Comparison of ENCODE assay signal across 22 cellular contexts in the genomic region with DNA sequence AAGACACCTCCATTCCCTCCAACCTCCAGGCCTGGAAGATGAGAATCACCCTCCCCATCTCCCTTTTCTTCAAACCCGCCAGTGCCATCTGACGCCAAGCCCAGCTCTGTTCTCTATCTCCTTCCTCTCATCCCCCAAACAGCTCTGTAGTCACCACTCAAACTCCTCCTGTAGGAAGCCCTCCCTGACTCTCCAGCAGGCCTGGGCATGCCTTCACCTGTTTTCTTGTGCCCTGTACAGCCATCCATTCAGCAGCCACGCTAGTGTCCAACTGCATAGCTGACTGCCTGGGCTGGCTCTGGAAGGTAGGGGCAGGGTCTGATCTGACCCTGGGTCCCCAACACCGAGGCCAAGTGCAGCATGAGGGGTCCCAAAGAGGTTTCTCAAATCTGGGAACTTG. TPM values are rescaled to one million over a fixed set of nuclear protein-coding genes. Genes with fewer than 3 reads are reported as not detected.
DNase-seq lines count a peak whose midpoint lies in the region; ATAC-seq, FAIRE-seq and TF ChIP-seq lines count a peak whose summit lies in the region.
"Had no signal": no experiment of that assay in that cellular context is flagged by ENCODE, and none has a peak within 500 bp of the region (broad histone marks: within the 10 kb centered on the region; RNA-seq: fewer than 3 reads in every experiment).

No MANE protein-coding gene starts in this region.

- H3K4me3 ChIP-seq in A549 (no peak overlapping the region), RWPE2 (ENCODE audit: severe bottlenecking) (no peak overlapping the region), keratinocyte (ENCODE audit: control insufficient read depth in 2 of 3, extremely low read depth in 1 of 3, insufficient read depth in 2 of 3, low read depth in 1 of 3, low read length in 3 of 3) (no peak overlapping the region), dorsolateral prefrontal cortex (no peak overlapping the region)
- H3K4me3 ChIP-seq: body of pancreas, GM23248, lung, upper lobe of left lung had no signal

- H3K27ac ChIP-seq in A549: peak overlapping the region; percentile 65 to 82; a peak in 5 of 6 replicates
- peak overlapping the region; percentile 59 for H3K27ac ChIP-seq in RWPE2 (ENCODE audit: poor library complexity, severe bottlenecking)
- no peak overlapping the region for H3K27ac ChIP-seq in keratinocyte (ENCODE audit: control insufficient read depth, insufficient read depth, low read length)
- peak overlapping the region in 1 of 59 donors; percentile 19 for H3K27ac ChIP-seq in dorsolateral prefrontal cortex
- H3K27ac ChIP-seq: body of pancreas had no signal

- no peaks in the 10 kb centered on the region for H3K9me3 ChIP-seq in A549
- no peaks in the 10 kb centered on the region for H3K9me3 ChIP-seq in RWPE2 (ENCODE audit: severe bottlenecking)
- H3K9me3 ChIP-seq in keratinocyte (ENCODE audit: control insufficient read depth, low read depth, low read length): no peaks in the 10 kb centered on the region
- H3K9me3 ChIP-seq: BE2C, body of pancreas, upper lobe of left lung had no signal

- H3K36me3 Mint-ChIP-seq in naive thymus-derived CD8-positive, alpha-beta T cell: no peaks in the 10 kb centered on the region

- H3K4me2 ChIP-seq in A549: peak overlapping the region; percentile 54
- peak overlapping the region; percentile 33 for H3K4me2 ChIP-seq in keratinocyte (ENCODE audit: control insufficient read depth, extremely low read depth, insufficient read depth, low read depth, low read length)

- H2AFZ ChIP-seq in keratinocyte (ENCODE audit: control insufficient read depth, low read length): no peak overlapping the region

- POLR2A ChIA-PET in A549 (lab: Yijun Ruan, JAX): no interaction called here
- POLR2A ChIA-PET in GM10248 (lab: Yijun Ruan, JAX): no interaction called here
- POLR2A ChIA-PET in naive thymus-derived CD8-positive, alpha-beta T cell (lab: Charles Lee): no interaction called here

- H3K36me3 ChIP-seq in RWPE2 (ENCODE audit: low read depth) (no peaks in the 10 kb centered on the region), keratinocyte (ENCODE audit: control insufficient read depth in 2 of 2, extremely low read depth in 1 of 2, insufficient read depth in 2 of 2, low read length in 2 of 2) (no peaks in the 10 kb centered on the region)
- H3K36me3 ChIP-seq: BE2C, upper lobe of left lung had no signal

- H3K27ac Mint-ChIP-seq in naive thymus-derived CD8-positive, alpha-beta T cell: peak overlapping the region in 4 of 10 donors; percentile 25 to 68 (median 46)
- H3K27ac Mint-ChIP-seq: activated T-cell treated with anti-CD3 and anti-CD28 coated beads, Interleukin-2, amount 50 U/mL, for 72 hours had no signal

- intact Hi-C loops in dorsolateral prefrontal cortex (cut with DNase I): no loop called here

- no peaks in the 10 kb centered on the region for H3K27me3 ChIP-seq in RWPE2 (ENCODE audit: insufficient read depth, poor library complexity, severe bottlenecking)
- no peaks in the 10 kb centered on the region for H3K27me3 ChIP-seq in keratinocyte (ENCODE audit: control insufficient read depth, extremely low read depth, insufficient read depth, low read length)
- H3K27me3 ChIP-seq in dorsolateral prefrontal cortex: no peaks in the 10 kb centered on the region
- H3K27me3 ChIP-seq: BE2C, body of pancreas, upper lobe of left lung had no signal

- DNase-seq in A549 (ENCODE audit: low read depth in 1 of 2, low spot score in 1 of 2): no peak
- no peak for DNase-seq in GM12892 (ENCODE audit: insufficient read length)
- DNase-seq in RWPE2 (ENCODE audit: low spot score): no peak
- DNase-seq in keratinocyte (ENCODE audit: low read depth, low spot score): no peak
- DNase-seq in GM10248 (ENCODE audit: extremely low spot score): no peak
- DNase-seq in dorsolateral prefrontal cortex: no peak
- no peak for DNase-seq in naive thymus-derived CD8-positive, alpha-beta T cell
- DNase-seq: activated CD4-positive, alpha-beta T cell treated with anti-CD3 and anti-CD28 coated beads, Interleukin-2, amount 50 U/mL, for 4 hours; activated naive CD4-positive, alpha-beta T cell treated with Interleukin-2 at 50 U/mL for 16 hours; activated T-cell treated with anti-CD3 and anti-CD28 coated beads, Interleukin-2, amount 50 U/mL, for 72 hours; BE2C; body of pancreas; GM23248; head of caudate nucleus; kidney glomerular epithelial cell; NCI-H1105 treated with DMSO at 0.1 percent for 48 hours; NCI-H1930; NCI-H69; T-helper 1 cell had no signal

- no peak overlapping the region for H3K9ac ChIP-seq in keratinocyte (ENCODE audit: control insufficient read depth, extremely low read depth, insufficient read depth, low read length)

- no peak for TF ChIP-seq RAD21 in A549 (conservative IDR thresholded peaks at IDR 0.05 in 1 of 2, IDR thresholded peaks at IDR 0.05 in 1 of 2)

- ATAC-seq in A549 (no peak), RWPE2 (ENCODE audit: low read depth) (peak; percentile 59), HG02938 (IDR thresholded peaks at IDR 0.05; ENCODE audit: unreplicated experiment) (no peak)
- ATAC-seq in naive thymus-derived CD8-positive, alpha-beta T cell: no peak
- ATAC-seq: activated T-cell treated with anti-CD3 and anti-CD28 coated beads, Interleukin-2, amount 50 U/mL, for 72 hours; body of pancreas had no signal

- peaks cover 48% of the 10 kb centered on the region for H3K4me1 ChIP-seq in A549
- peaks cover 24% of the 10 kb centered on the region for H3K4me1 ChIP-seq in RWPE2 (ENCODE audit: insufficient read depth, poor library complexity, severe bottlenecking)
- H3K4me1 ChIP-seq in keratinocyte (ENCODE audit: control insufficient read depth, extremely low read depth, insufficient read depth, low read length): peaks cover 28% of the 10 kb centered on the region

- no peak for TF ChIP-seq POLR2A in A549 (IDR thresholded peaks at IDR 0.05; ENCODE audit: low read length)
- TF ChIP-seq POLR2A in GM12892 (IDR thresholded peaks at IDR 0.05; ENCODE audit: low read depth, low read length): no peak

- H3K79me2 ChIP-seq in keratinocyte (ENCODE audit: control insufficient read depth, insufficient read depth, low read length): no peaks in the 10 kb centered on the region

- no peak overlapping the region for H3K4me3 Mint-ChIP-seq in naive thymus-derived CD8-positive, alpha-beta T cell
- H3K4me3 Mint-ChIP-seq: activated T-cell treated with anti-CD3 and anti-CD28 coated beads, Interleukin-2, amount 50 U/mL, for 72 hours had no signal

- WGBS in A549 (ENCODE audit: missing lambda C conversion rate): 84% methylated on average over 4 of the region's 4 CpGs

- dilution Hi-C loops in keratinocyte (cut with MboI; ENCODE audit: extremely low pct_ligation_motif_present, low sequenced_read_pairs): no loop called here

- H3K9me3 Mint-ChIP-seq in naive thymus-derived CD8-positive, alpha-beta T cell: no peaks in the 10 kb centered on the region
- H3K9me3 Mint-ChIP-seq: activated T-cell treated with anti-CD3 and anti-CD28 coated beads, Interleukin-2, amount 50 U/mL, for 72 hours had no signal

- TF ChIP-seq CTCF in A549 (IDR thresholded peaks at IDR 0.05): no peak
- no peak for TF ChIP-seq CTCF in RWPE2 (IDR thresholded peaks at IDR 0.05; ENCODE audit: poor library complexity, severe bottlenecking)
- TF ChIP-seq CTCF in keratinocyte (optimal IDR thresholded peaks at IDR 0.05 in 1 of 3, IDR thresholded peaks at IDR 0.05 in 1 of 3, conservative IDR thresholded peaks at IDR 0.05 in 1 of 3; ENCODE audit: extremely low read depth in 1 of 3, insufficient read depth in 2 of 3, low read length in 3 of 3): no peak
- TF ChIP-seq CTCF in GM10248 (IDR thresholded peaks at IDR 0.05; ENCODE audit: control extremely low read depth, extremely low read depth, low read depth, missing control alignments): no peak
- no peak for TF ChIP-seq CTCF in dorsolateral prefrontal cortex (IDR thresholded peaks at IDR 0.05 in 54 of 56, conservative IDR thresholded peaks at IDR 0.05 in 2 of 56; ENCODE audit: low read depth in 1 of 56, partially characterized antibody in 56 of 56)

- FAIRE-seq in A549 (lab: Jason Lieb, UNC) (no peak), GM12892 (lab: Jason Lieb, UNC) (peak; percentile 21), keratinocyte (lab: Jason Lieb, UNC) (peak; percentile 51)

- H3K9me1 ChIP-seq in keratinocyte (ENCODE audit: control insufficient read depth, extremely low read depth, insufficient read depth, low read length): no peaks in the 10 kb centered on the region

- TF ChIP-seq EP300 in A549 (IDR thresholded peaks at IDR 0.05): no peak

- H3K27me3 Mint-ChIP-seq in naive thymus-derived CD8-positive, alpha-beta T cell: no peaks in the 10 kb centered on the region

- H3K4me1 Mint-ChIP-seq in naive thymus-derived CD8-positive, alpha-beta T cell: peaks cover 2 to 13% (median 6%) of the 10 kb centered on the region in 4 donors

- CTCF ChIA-PET in A549 (lab: Yijun Ruan, JAX): interaction anchor here (0.6 to 2.0 kb wide), 4 partner anchors 10 to 56 kb away, joined by 3 to 7 read pairs (median 4); partner anchors contain the start of gene GDPD5
- CTCF ChIA-PET in GM10248 (lab: Yijun Ruan, JAX): no interaction called here

- no peaks in the 10 kb centered on the region for H4K20me1 ChIP-seq in keratinocyte (ENCODE audit: control insufficient read depth, extremely low read depth, insufficient read depth, low read length)

TF ChIP-seq in A549, 52 proteins besides CTCF, POLR2A, EP300 and RAD21 (continues in another document):
- TF ChIP-seq NPAS2 (CRISPR knock-in tag; IDR thresholded peaks at IDR 0.05; ENCODE audit: borderline replicate concordance): no peak
- no peak for TF ChIP-seq ZNF302 (CRISPR knock-in tag; IDR thresholded peaks at IDR 0.05)
- TF ChIP-seq MAFK (IDR thresholded peaks at IDR 0.05; ENCODE audit: partially characterized antibody): no peak

RNA-seq across cellular contexts. Expression of gene GDPD5, which starts 25.0 kb away (rescaled TPM):
- polyA plus RNA-seq in A549 (2011; rRNA removed) (3.9 and 4.7 TPM in 2 replicates), A549 (2017; fragmentation: RNase III; extraction: RNeasy Plus Mini Kit Qiagen cat#74134 plus additional on column Dnase treatment) (5.8 to 7.9 TPM (median 5.9 TPM) in 3 replicates), keratinocyte (2.1 to 4.0 TPM (median 3.1 TPM) in 3 replicates)
- 4.5 and 7.7 TPM in 2 replicates for polyA plus RNA-seq in A549 (2012; cell fraction: cytosol; rRNA removed)
- polyA plus RNA-seq in A549 (2012; cell fraction: nucleus; rRNA removed): 27.2 and 29.2 TPM in 2 replicates
- 8.3 and 14.5 TPM in 2 replicates for polyA minus RNA-seq in A549 (2011; rRNA and poly(A)+ RNA removed)
- polyA plus RNA-seq in GM12892 (2012; ENCODE audit: missing spikeins): 11.5 TPM
- polyA plus RNA-seq in keratinocyte (2011; ENCODE audit: low read depth): 0.45 TPM
- polyA plus RNA-seq in keratinocyte (2011; cell fraction: cytosol; rRNA removed): 1.7 and 2.9 TPM in 2 replicates
- polyA plus RNA-seq in keratinocyte (2011; cell fraction: nucleus; rRNA removed): 9.3 and 14.4 TPM in 2 replicates
- polyA plus RNA-seq in keratinocyte (2012; ENCODE audit: low replicate concordance): 0.83 and 6.4 TPM in 2 replicates
- polyA minus RNA-seq in keratinocyte: 5.0 to 24.4 TPM (median 6.7 TPM) in 3 replicates
- polyA minus RNA-seq in keratinocyte (2011; cell fraction: cytosol; rRNA and poly(A)+ RNA removed): 8.6 TPM
- 9.1 and 13.0 TPM in 2 replicates for polyA minus RNA-seq in keratinocyte (2011; cell fraction: nucleus; rRNA and poly(A)+ RNA removed)
- total RNA-seq in dorsolateral prefrontal cortex: 10 to 100 TPM; 15.7 to 42.6 (median 27.3) TPM
- total RNA-seq in naive thymus-derived CD8-positive, alpha-beta T cell: 10 to 100 TPM; 13.1 to 13.4 TPM
- polyA plus RNA-seq in naive thymus-derived CD8-positive, alpha-beta T cell: 1 to 10 TPM; 4.2 to 5.1 (median 4.3) TPM
